In the genomic region with DNA sequence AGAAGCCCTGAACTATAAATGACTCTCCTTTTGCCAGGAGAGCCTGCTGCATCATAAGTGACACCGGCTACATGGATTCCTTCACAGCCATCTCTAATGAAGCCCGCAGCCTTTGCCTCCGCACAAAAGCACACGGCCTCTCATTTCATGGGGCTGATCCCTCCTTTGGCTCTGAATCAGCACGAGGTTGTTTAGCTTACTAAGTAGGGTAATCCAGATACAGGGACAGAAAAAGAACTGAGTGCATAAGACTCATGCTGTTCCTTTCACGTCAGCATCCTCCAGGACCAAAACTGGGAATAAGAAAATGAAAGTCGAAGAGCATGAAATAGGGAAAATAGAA, we compare ENCODE assay signal across 15 cellular contexts.
DNase-seq lines count a peak whose midpoint lies in the region; ATAC-seq, FAIRE-seq and TF ChIP-seq lines count a peak whose summit lies in the region.
"Had no signal": no experiment of that assay in that cellular context is flagged by ENCODE, and none has a peak within 500 bp of the region (broad histone marks: within the 10 kb centered on the region; RNA-seq: fewer than 3 reads in every experiment).

No MANE protein-coding gene starts in this region.

- peak overlapping the region; percentile 4; the same call in 1 of the 2 replicates for H3K18ac ChIP-seq in H1 (ENCODE audit: extremely low read depth, low read length)

- H2AFZ ChIP-seq in H1 (ENCODE audit: low read length), result no peak overlapping the region

- no peak overlapping the region for H3K27ac ChIP-seq in H1 (ENCODE audit: low read depth, low read length)
- H3K27ac ChIP-seq in muscle layer of duodenum (ENCODE audit: low read length), result peak overlapping the region; percentile 25
- peak overlapping the region; percentile 45 for H3K27ac ChIP-seq in urinary bladder (ENCODE audit: low read depth)
- no peak overlapping the region for H3K27ac ChIP-seq in naive thymus-derived CD4-positive, alpha-beta T cell (ENCODE audit: low read depth, low read length)
- H3K27ac ChIP-seq: gastrocnemius medialis had no signal

- no peaks in the 10 kb centered on the region for H3K79me2 ChIP-seq in H1 (ENCODE audit: control insufficient read depth in 1 of 2, insufficient read depth in 2 of 2, low read length in 2 of 2)

- TF ChIP-seq RAD21 in H1 (IDR thresholded peaks at IDR 0.05 in 1 of 2, conservative IDR thresholded peaks at IDR 0.05 in 1 of 2; ENCODE audit: low read depth in 2 of 2, low read length in 2 of 2), result no peak

- H2BK20ac ChIP-seq in H1 (ENCODE audit: low read length), result no peak overlapping the region

- CTCF ChIA-PET in H1 (lab: Charles Lee; ENCODE audit: partially characterized antibody), result interaction anchor here (0.6 to 1.5 kb wide), 4 partner anchors 16 to 1767 kb away, joined by 3 to 6 read pairs (median 3); no protein-coding TSS in a partner anchor
- CTCF ChIA-PET in naive thymus-derived CD4-positive, alpha-beta T cell (lab: Charles Lee), result interaction anchor here (0.6 to 1.8 kb wide), 2 partner anchors 20 to 170 kb away, joined by 3 to 5 read pairs; no protein-coding TSS in a partner anchor

- no peak overlapping the region for H2BK15ac ChIP-seq in H1 (ENCODE audit: low read length)

- no peak for TF ChIP-seq EP300 in H1 (IDR thresholded peaks at IDR 0.05; ENCODE audit: borderline replicate concordance in 1 of 2, low read depth in 2 of 2, low read length in 2 of 2)

- H3K27me3 Mint-ChIP-seq in activated naive CD8-positive, alpha-beta T cell treated with anti-CD3 and anti-CD28 coated beads, Interleukin-2, amount 50 U/mL, for 24 hours, result peaks cover 2% of the 10 kb centered on the region
- peaks cover 4% of the 10 kb centered on the region for H3K27me3 Mint-ChIP-seq in activated naive CD8-positive, alpha-beta T cell treated with anti-CD3 and anti-CD28 coated beads for 36 hours
- peaks cover 0 to 20% (median 3%) of the 10 kb centered on the region in 5 donors for H3K27me3 Mint-ChIP-seq in naive thymus-derived CD4-positive, alpha-beta T cell

- no peak overlapping the region for H2BK5ac ChIP-seq in H1 (ENCODE audit: low read depth, low read length)

- no peak overlapping the region for H3K4me3 Mint-ChIP-seq in activated naive CD8-positive, alpha-beta T cell treated with anti-CD3 and anti-CD28 coated beads, Interleukin-2, amount 50 U/mL, for 24 hours
- H3K4me3 Mint-ChIP-seq in activated naive CD8-positive, alpha-beta T cell treated with anti-CD3 and anti-CD28 coated beads for 36 hours, result no peak overlapping the region
- no peak overlapping the region for H3K4me3 Mint-ChIP-seq in naive thymus-derived CD4-positive, alpha-beta T cell
- H3K4me3 Mint-ChIP-seq: CD8-positive, alpha-beta memory T cell had no signal

- H3K56ac ChIP-seq in H1 (replicated peaks; ENCODE audit: insufficient read length, low read depth, low read length), result no peak overlapping the region

- no peak for DNase-seq in activated naive CD8-positive, alpha-beta T cell treated with anti-CD3 and anti-CD28 coated beads, Interleukin-2, amount 50 U/mL, for 24 hours
- DNase-seq in activated naive CD8-positive, alpha-beta T cell treated with anti-CD3 and anti-CD28 coated beads for 36 hours, result no peak
- no peak for DNase-seq in H1 (ENCODE audit: low read depth in 1 of 2, low spot score in 2 of 2)
- no peak for DNase-seq in NCI-H2029 (lab: John Stamatoyannopoulos, UW)
- DNase-seq in H54 (ENCODE audit: insufficient read length, low spot score), result no peak
- DNase-seq in naive thymus-derived CD4-positive, alpha-beta T cell, result no peak
- DNase-seq: activated CD8-positive, alpha-beta memory T cell treated with anti-CD3 and anti-CD28 coated beads, Interleukin-2, amount 50 U/mL, for 48 hours; CD8-positive, alpha-beta memory T cell; gastrocnemius medialis; GF-D8; islet precursor cell; small intestine had no signal

- no peak for TF ChIP-seq CTCF in H1 (IDR thresholded peaks at IDR 0.05; ENCODE audit: control extremely low read depth in 1 of 3, insufficient read depth in 1 of 3, low read depth in 1 of 3, low read length in 3 of 3)

- FAIRE-seq in H1 (lab: Jason Lieb, UNC) (no peak), H54 (lab: Jason Lieb, UNC) (no peak)
- FAIRE-seq: A204.1, small intestine had no signal

- H3K79me1 ChIP-seq in H1 (ENCODE audit: low read depth, low read length), result no peaks in the 10 kb centered on the region

- peaks cover 3 to 16% (median 5%) of the 10 kb centered on the region in 4 experiments; a peak in 5 of 7 replicates for H3K4me1 ChIP-seq in H1 (replicated peaks in 1 of 4; ENCODE audit: control insufficient read depth in 3 of 4, insufficient read depth in 4 of 4, low read length in 3 of 4)
- H3K4me1 ChIP-seq in muscle layer of duodenum (ENCODE audit: control insufficient read depth in 1 of 2, insufficient read depth in 2 of 2, low read length in 2 of 2), result no peaks in the 10 kb centered on the region
- H3K4me1 ChIP-seq in urinary bladder (ENCODE audit: insufficient read depth), result no peaks in the 10 kb centered on the region
- no peaks in the 10 kb centered on the region for H3K4me1 ChIP-seq in naive thymus-derived CD4-positive, alpha-beta T cell (ENCODE audit: control insufficient read depth in 2 of 2, insufficient read depth in 2 of 2, low read length in 2 of 2)

- H3K4me1 Mint-ChIP-seq in activated naive CD8-positive, alpha-beta T cell treated with anti-CD3 and anti-CD28 coated beads, Interleukin-2, amount 50 U/mL, for 24 hours, result peaks cover 28% of the 10 kb centered on the region
- H3K4me1 Mint-ChIP-seq in activated naive CD8-positive, alpha-beta T cell treated with anti-CD3 and anti-CD28 coated beads for 36 hours, result peaks cover 15% of the 10 kb centered on the region
- H3K4me1 Mint-ChIP-seq in naive thymus-derived CD4-positive, alpha-beta T cell, result peaks cover 4 to 18% (median 7%) of the 10 kb centered on the region in 7 donors

- no peaks in the 10 kb centered on the region for H3K9me3 ChIP-seq in H1 (ENCODE audit: insufficient read depth in 2 of 2, low read depth in 1 of 2, low read length in 1 of 2)
- no peaks in the 10 kb centered on the region for H3K9me3 ChIP-seq in muscle layer of duodenum (ENCODE audit: control insufficient read depth in 1 of 2, low read length in 2 of 2)
- no peaks in the 10 kb centered on the region for H3K9me3 ChIP-seq in naive thymus-derived CD4-positive, alpha-beta T cell (ENCODE audit: control insufficient read depth in 2 of 3, low read length in 3 of 3)
- H3K9me3 ChIP-seq: gastrocnemius medialis had no signal

- H3K9me3 Mint-ChIP-seq in activated naive CD8-positive, alpha-beta T cell treated with anti-CD3 and anti-CD28 coated beads, Interleukin-2, amount 50 U/mL, for 24 hours, result no peaks in the 10 kb centered on the region
- no peaks in the 10 kb centered on the region for H3K9me3 Mint-ChIP-seq in activated naive CD8-positive, alpha-beta T cell treated with anti-CD3 and anti-CD28 coated beads for 36 hours
- no peaks in the 10 kb centered on the region for H3K9me3 Mint-ChIP-seq in naive thymus-derived CD4-positive, alpha-beta T cell
- H3K9me3 Mint-ChIP-seq: CD8-positive, alpha-beta memory T cell had no signal

- TF ChIP-seq POLR2A in H1 (IDR thresholded peaks at IDR 0.05; ENCODE audit: control extremely low read depth in 1 of 2, low read depth in 2 of 2, low read length in 2 of 2) (no peak), H54 (IDR thresholded peaks at IDR 0.05; ENCODE audit: low read depth, low read length) (no peak)

- no peak overlapping the region for H3K4ac ChIP-seq in H1 (replicated peaks; ENCODE audit: insufficient read length, low read depth, low read length)

- no peaks in the 10 kb centered on the region for H4K20me1 ChIP-seq in H1 (replicated peaks in 1 of 2; ENCODE audit: control insufficient read depth in 1 of 2, insufficient read depth in 2 of 2, low read length in 2 of 2)

- no peak overlapping the region for H4K91ac ChIP-seq in H1 (replicated peaks; ENCODE audit: insufficient read length, low read length)

- H3K27me3 ChIP-seq in H1 (replicated peaks in 1 of 4; ENCODE audit: control insufficient read depth in 3 of 4, extremely low read depth in 1 of 4, insufficient read depth in 3 of 4, low read length in 3 of 4) (no peaks in the 10 kb centered on the region; a peak in 1 of 7 replicates), muscle layer of duodenum (ENCODE audit: low read depth, low read length) (no peaks in the 10 kb centered on the region)
- H3K27me3 ChIP-seq in naive thymus-derived CD4-positive, alpha-beta T cell (ENCODE audit: control insufficient read depth in 2 of 2, insufficient read depth in 2 of 2, low read length in 2 of 2), result no peaks in the 10 kb centered on the region

- H2AK5ac ChIP-seq in H1 (ENCODE audit: low read depth, low read length), result no peak overlapping the region

- no peak overlapping the region for H4K5ac ChIP-seq in H1 (ENCODE audit: insufficient read length, low read depth, low read length)

- no peak overlapping the region for H3K4me2 ChIP-seq in H1 (ENCODE audit: insufficient read depth in 1 of 2, low read depth in 2 of 2, low read length in 2 of 2)

- peak overlapping the region; percentile 30 for H2BK12ac ChIP-seq in H1 (ENCODE audit: low read depth, low read length)

- H3K23ac ChIP-seq in H1 (ENCODE audit: insufficient read length), result no peak overlapping the region

- no peaks in the 10 kb centered on the region for H3K23me2 ChIP-seq in H1 (ENCODE audit: low read depth, low read length)

- peak overlapping the region; percentile 14 for H3K27ac Mint-ChIP-seq in activated naive CD8-positive, alpha-beta T cell treated with anti-CD3 and anti-CD28 coated beads, Interleukin-2, amount 50 U/mL, for 24 hours
- no peak overlapping the region for H3K27ac Mint-ChIP-seq in activated naive CD8-positive, alpha-beta T cell treated with anti-CD3 and anti-CD28 coated beads for 36 hours
- H3K27ac Mint-ChIP-seq in naive thymus-derived CD4-positive, alpha-beta T cell, result peak overlapping the region in 1 of 9 donors; percentile 48

- H3K4me3 ChIP-seq in H1 (ENCODE audit: extremely low read depth in 1 of 4, insufficient read depth in 2 of 4, low read depth in 3 of 4, low read length in 4 of 4) (no peak overlapping the region), muscle layer of duodenum (ENCODE audit: low read depth in 1 of 2, low read length in 2 of 2) (peak overlapping the region in 1 of 2 donors; percentile 33), urinary bladder (ENCODE audit: low read depth, low read length) (no peak overlapping the region)
- H3K4me3 ChIP-seq in naive thymus-derived CD4-positive, alpha-beta T cell (ENCODE audit: low read length), result no peak overlapping the region
- H3K4me3 ChIP-seq: gastrocnemius medialis had no signal

- no peak overlapping the region for H3K14ac ChIP-seq in H1 (ENCODE audit: insufficient read length)

- H3K36me3 Mint-ChIP-seq in activated naive CD8-positive, alpha-beta T cell treated with anti-CD3 and anti-CD28 coated beads, Interleukin-2, amount 50 U/mL, for 24 hours (ENCODE audit: low read depth), result no peaks in the 10 kb centered on the region
- no peaks in the 10 kb centered on the region for H3K36me3 Mint-ChIP-seq in activated naive CD8-positive, alpha-beta T cell treated with anti-CD3 and anti-CD28 coated beads for 36 hours
- H3K36me3 Mint-ChIP-seq in naive thymus-derived CD4-positive, alpha-beta T cell, result no peaks in the 10 kb centered on the region
- H3K36me3 Mint-ChIP-seq: CD8-positive, alpha-beta memory T cell had no signal

- no peak for ATAC-seq in activated naive CD8-positive, alpha-beta T cell treated with anti-CD3 and anti-CD28 coated beads, Interleukin-2, amount 50 U/mL, for 24 hours
- no peak for ATAC-seq in naive thymus-derived CD4-positive, alpha-beta T cell
- ATAC-seq: gastrocnemius medialis had no signal

- no peak overlapping the region for H3K9ac ChIP-seq in H1 (replicated peaks in 1 of 4; ENCODE audit: extremely low read depth in 1 of 4, low read depth in 3 of 4, low read length in 3 of 4)

- H3K36me3 ChIP-seq in H1 (ENCODE audit: control insufficient read depth in 2 of 4, insufficient read depth in 4 of 4, low read length in 3 of 4) (no peaks in the 10 kb centered on the region), muscle layer of duodenum (ENCODE audit: control insufficient read depth in 1 of 2, insufficient read depth in 2 of 2, low read length in 2 of 2) (no peaks in the 10 kb centered on the region), urinary bladder (ENCODE audit: insufficient read depth) (no peaks in the 10 kb centered on the region)
- H3K36me3 ChIP-seq in naive thymus-derived CD4-positive, alpha-beta T cell (ENCODE audit: control insufficient read depth in 2 of 3, insufficient read depth in 3 of 3, low read length in 3 of 3), result no peaks in the 10 kb centered on the region
- H3K36me3 ChIP-seq: gastrocnemius medialis had no signal

- intact Hi-C loops in naive thymus-derived CD4-positive, alpha-beta T cell (cut with micrococcal nuclease), result loop anchor here in 1 of 2 donors (10.0 kb wide), 2 partner anchors 418 to 698 kb away; no protein-coding TSS in a partner anchor

- WGBS in H1 (ENCODE audit: extremely low coverage in 1 of 2, insufficient coverage in 1 of 2, insufficient read length in 1 of 2, insufficient replicate concordance in 2 of 2, low coverage in 1 of 2, low lambda C conversion rate in 2 of 2, missing lambda C conversion rate in 1 of 2), 2 experiments, result 87% methylated on average over 7 of the region's 7 CpGs; no CpG with 5 or more reads in 1 of the 2 experiments
- WGBS in urinary bladder, result 31% methylated on average over 7 of the region's 7 CpGs

- POLR2A ChIA-PET in H1 (lab: Charles Lee; ENCODE audit: partially characterized antibody), result interaction anchor here (1.4 kb wide), 1 partner anchor 12 kb away, joined by 3 read pairs; no protein-coding TSS in a partner anchor
- POLR2A ChIA-PET in naive thymus-derived CD4-positive, alpha-beta T cell (lab: Charles Lee), result no interaction called here

- H2BK120ac ChIP-seq in H1 (replicated peaks; ENCODE audit: low read depth, low read length), result no peak overlapping the region

- no peak overlapping the region for H4K8ac ChIP-seq in H1 (ENCODE audit: extremely low read depth, insufficient read depth, low read length)

Comparison
In these comparisons a context has a peak if more than half of its experiments do, and no peak if none do; other contexts are left out.
1. H3K27ac ChIP-seq: peak in muscle layer of duodenum (single experiment) and urinary bladder (single experiment); none in H1 (single experiment) and naive thymus-derived CD4-positive, alpha-beta T cell (single experiment).